ENCODE assay signal across 8 cellular contexts in genomic region chr19:17076539-17076919, GRCh38.
DNase-seq lines count a peak whose midpoint lies in the region; ATAC-seq, FAIRE-seq and TF ChIP-seq lines count a peak whose summit lies in the region.

No MANE protein-coding gene starts in this region.

- peak overlapping the region; percentile 92 for H3K4me3 ChIP-seq in fibroblast of pulmonary artery (replicated peaks; ENCODE audit: low read depth, low read length)

- TF ChIP-seq CTCF in fibroblast of pulmonary artery (IDR thresholded peaks at IDR 0.05; ENCODE audit: low read length, missing control alignments) = no peak

- no peak for FAIRE-seq in GM19239 (lab: Jason Lieb, UNC)

- DNase-seq in 8988T (peak; percentile 62), GM19239 (ENCODE audit: insufficient read length, low spot score) (peak; percentile 26), fibroblast of pulmonary artery (ENCODE audit: low read depth) (no peak), retina (peak; percentile 42), LoVo (ENCODE audit: low spot score) (no peak)
- peak; percentile 23 for DNase-seq in activated CD8-positive, alpha-beta memory T cell treated with anti-CD3 and anti-CD28 coated beads, Interleukin-2, amount 50 U/mL, for 4 hours

- ATAC-seq in GM21737 (IDR thresholded peaks at IDR 0.05; ENCODE audit: unreplicated experiment) = no peak
- no peak for ATAC-seq in GM18909 (IDR thresholded peaks at IDR 0.05; ENCODE audit: poor library complexity, unreplicated experiment)

Comparison
In these comparisons a context has a peak if more than half of its experiments do, and no peak if none do; other contexts are left out.
1. DNase-seq: peak in 8988T (single experiment), GM19239 (single experiment), activated CD8-positive, alpha-beta memory T cell treated with anti-CD3 and anti-CD28 coated beads, Interleukin-2, amount 50 U/mL, for 4 hours (single experiment) and retina (single experiment); none in fibroblast of pulmonary artery (single experiment) and LoVo (single experiment).